Comparison of ENCODE assay signal across 8 cellular contexts in the genomic region with DNA sequence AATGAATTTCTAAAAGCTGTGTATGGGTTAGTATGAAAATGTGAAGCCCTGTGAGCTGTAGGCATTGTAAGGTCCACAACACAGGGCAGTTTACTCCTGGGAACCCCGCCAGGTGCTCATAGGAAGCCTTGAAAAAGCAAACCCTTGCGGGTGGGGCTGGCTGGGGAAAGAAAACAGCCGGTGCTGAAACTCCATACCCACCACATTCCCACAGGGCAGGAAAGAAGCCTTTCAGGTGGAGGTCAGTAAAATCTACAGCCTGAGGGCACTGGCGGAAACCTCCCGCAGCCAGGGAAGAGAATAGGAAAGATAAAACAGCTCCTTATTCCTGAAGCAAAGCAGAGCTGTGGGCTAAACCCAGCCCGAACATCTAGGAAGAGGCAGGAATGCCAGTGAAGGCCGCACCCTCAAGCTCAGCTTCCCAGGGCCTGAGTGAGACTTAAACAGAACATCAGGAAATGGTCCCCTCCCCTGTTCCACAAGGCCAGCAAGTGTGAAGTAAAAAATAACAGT. TPM values are rescaled to one million over a fixed set of nuclear protein-coding genes. Genes with fewer than 3 reads are reported as not detected.
DNase-seq lines count a peak whose midpoint lies in the region; ATAC-seq and TF ChIP-seq lines count a peak whose summit lies in the region.
"Had no signal": no experiment of that assay in that cellular context is flagged by ENCODE, and none has a peak within 500 bp of the region (broad histone marks: within the 10 kb centered on the region; RNA-seq: fewer than 3 reads in every experiment).

No MANE protein-coding gene starts in this region.

- H3K27me3 ChIP-seq in hepatocyte: no peaks in the 10 kb centered on the region

- H3K9me2 ChIP-seq in hepatocyte (replicated peaks; ENCODE audit: insufficient read depth): no peaks in the 10 kb centered on the region

- H4K20me1 ChIP-seq in hepatocyte (ENCODE audit: insufficient read depth, poor library complexity, severe bottlenecking): no peaks in the 10 kb centered on the region

- H3K4me3 ChIP-seq in hepatocyte: no peak overlapping the region

- H3K4me2 ChIP-seq in hepatocyte: no peak overlapping the region

- 54% methylated on average over 7 of the region's 7 CpGs for WGBS in hepatocyte (ENCODE audit: low lambda C conversion rate, missing lambda C conversion rate)

- intact Hi-C loops in sciatic nerve (cut with DNase I): no loop called here

- peak; percentile 71 for ATAC-seq in sciatic nerve

- CTCF ChIA-PET in RWPE1 (lab: Yijun Ruan, JAX): no interaction called here

- peaks cover 18% of the 10 kb centered on the region for H3K79me2 ChIP-seq in hepatocyte

- H3K27ac ChIP-seq in RWPE1 (peak overlapping the region; percentile 44), hepatocyte (peak overlapping the region; percentile 37)

- H3K9me3 ChIP-seq in hepatocyte (ENCODE audit: low read depth): no peaks in the 10 kb centered on the region

- POLR2A ChIA-PET in RWPE1 (lab: Yijun Ruan, JAX; ENCODE audit: low non-redundant PET): no interaction called here

- H3K36me3 ChIP-seq in hepatocyte (replicated peaks; ENCODE audit: insufficient read depth, low read depth): no peaks in the 10 kb centered on the region

- no peak overlapping the region for H2AFZ ChIP-seq in hepatocyte

- TF ChIP-seq CTCF in RWPE1 (conservative IDR thresholded peaks at IDR 0.05; ENCODE audit: low read depth): no peak
- no peak for TF ChIP-seq CTCF in hepatocyte (IDR thresholded peaks at IDR 0.05; ENCODE audit: poor library complexity)

- DNase-seq in HT-29 (ENCODE audit: low spot score): peak; percentile 85
- peak; percentile 21 for DNase-seq in RWPE1 (ENCODE audit: low spot score)
- DNase-seq in hepatocyte (ENCODE audit: low spot score): no peak
- no peak for DNase-seq in sciatic nerve (ENCODE audit: low spot score)
- DNase-seq in medulla oblongata (ENCODE audit: extremely low spot score): no peak
- DNase-seq in DMS153 (lab: John Stamatoyannopoulos, UW): no peak
- no peak for DNase-seq in occipital lobe (lab: John Stamatoyannopoulos, UW)
- DNase-seq: activated T-cell treated with anti-CD3 and anti-CD28 coated beads, Interleukin-2, amount 50 U/mL, for 24 hours had no signal

- no peaks in the 10 kb centered on the region for H3K4me1 ChIP-seq in hepatocyte (ENCODE audit: insufficient read depth)

RNA-seq across cellular contexts. Expression of a gene that starts 34.7 kb away (rescaled TPM):
- 55.9 and 67.9 TPM in 2 replicates for total RNA-seq in HT-29 (2014; rRNA removed; shearing (Covaris generic))
- 52.8 and 77.3 TPM in 2 replicates for total RNA-seq in hepatocyte
- polyA plus RNA-seq in hepatocyte: 84.1 and 99.2 TPM in 2 replicates
- 54.9 TPM for total RNA-seq in sciatic nerve
- 11.1 TPM for total RNA-seq in occipital lobe

Comparison
In these comparisons a context has a peak if more than half of its experiments do, and no peak if none do; other contexts are left out.
1. DNase-seq: peak in HT-29 (single experiment) and RWPE1 (single experiment); none in hepatocyte (single experiment), sciatic nerve (single experiment), medulla oblongata (single experiment), DMS153 (single experiment) and occipital lobe (single experiment).